26 cellular contexts compared by ENCODE assay signal in the genomic region with DNA sequence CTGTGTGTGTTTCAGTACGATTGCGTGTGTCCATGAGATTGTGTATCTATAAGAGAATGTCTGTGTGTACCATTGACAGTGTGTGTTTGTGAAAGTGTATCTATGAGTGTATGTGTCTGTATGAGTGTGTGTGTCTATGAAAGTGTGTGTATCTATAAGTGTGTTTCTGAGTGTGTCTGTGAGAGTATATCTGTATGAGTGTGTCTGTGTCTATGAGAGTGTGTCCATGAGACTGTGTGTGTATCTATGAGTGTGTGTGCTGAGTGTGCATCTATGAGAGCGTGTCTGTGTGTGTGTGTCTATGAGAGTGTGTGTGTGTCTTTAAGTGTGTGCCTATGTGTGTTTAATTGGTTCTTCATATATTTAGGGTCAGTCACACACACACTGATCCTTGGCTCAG. TPM values are rescaled to one million over a fixed set of nuclear protein-coding genes. Genes with fewer than 3 reads are reported as not detected.
"Had no signal": no experiment of that assay in that cellular context is flagged by ENCODE, and none has a peak within 500 bp of the region (broad histone marks: within the 10 kb centered on the region; RNA-seq: fewer than 3 reads in every experiment).

No MANE protein-coding gene starts in this region.

- H3K4me2 ChIP-seq: PC-9 had no signal

- H3K4me3 Mint-ChIP-seq: activated CD8-positive, alpha-beta T cell treated with anti-CD3 and anti-CD28 coated beads, Interleukin-2, amount 10 ng/mL, durations not matched to agents 7 days and 5 days; activated naive CD4-positive, alpha-beta T cell treated with anti-CD3 and anti-CD28 coated beads, Interleukin-2, amount 50 U/mL, for 24 hours; activated naive CD8-positive, alpha-beta T cell treated with anti-CD3 and anti-CD28 coated beads, Interleukin-2, amount 50 U/mL, for 24 hours; T-helper 1 cell treated with Interleukin-12 subunit alpha and Interleukin-12 subunit beta and Interleukin-4 antibody, amounts not matched to agents 30 μg/mL and 1 μg/mL, for 36 hours had no signal

- H3K27me3 ChIP-seq: ascending aorta, body of pancreas had no signal

- H3K27ac Mint-ChIP-seq: activated CD8-positive, alpha-beta T cell treated with anti-CD3 and anti-CD28 coated beads, Interleukin-2, amount 10 ng/mL, durations not matched to agents 7 days and 5 days; activated naive CD4-positive, alpha-beta T cell treated with anti-CD3 and anti-CD28 coated beads, Interleukin-2, amount 50 U/mL, for 24 hours; activated naive CD8-positive, alpha-beta T cell treated with anti-CD3 and anti-CD28 coated beads, Interleukin-2, amount 50 U/mL, for 24 hours; T-helper 1 cell treated with Interleukin-12 subunit alpha and Interleukin-12 subunit beta and Interleukin-4 antibody, amounts not matched to agents 30 μg/mL and 1 μg/mL, for 36 hours had no signal

- H3K36me3 Mint-ChIP-seq: activated naive CD4-positive, alpha-beta T cell treated with anti-CD3 and anti-CD28 coated beads, Interleukin-2, amount 50 U/mL, for 24 hours had no signal

- H3K4me1 Mint-ChIP-seq: activated naive CD4-positive, alpha-beta T cell treated with anti-CD3 and anti-CD28 coated beads, Interleukin-2, amount 50 U/mL, for 24 hours had no signal

- H3K9me3 Mint-ChIP-seq: activated naive CD4-positive, alpha-beta T cell treated with anti-CD3 and anti-CD28 coated beads, Interleukin-2, amount 50 U/mL, for 24 hours had no signal

- ATAC-seq: activated CD4-positive, CD25-positive, alpha-beta regulatory T cell treated with anti-CD3 and anti-CD28 coated beads, Interleukin-2, amount 50 U/mL, for 24 hours; activated CD8-positive, alpha-beta T cell treated with anti-CD3 and anti-CD28 coated beads, Interleukin-2, amount 10 ng/mL, durations not matched to agents 7 days and 5 days; activated naive CD8-positive, alpha-beta T cell treated with anti-CD3 and anti-CD28 coated beads, Interleukin-2, amount 50 U/mL, for 24 hours; body of pancreas had no signal

- FAIRE-seq: bronchial epithelial cell had no signal

- H3K4me3 ChIP-seq: ascending aorta, body of pancreas, PC-9 had no signal

- DNase-seq: activated CD4-positive, alpha-beta T cell treated with anti-CD3 and anti-CD28 coated beads for 48 hours; activated CD4-positive, alpha-beta T cell treated with anti-CD3 and anti-CD28 coated beads, Interleukin-2, amount 50 U/mL, for 4 hours; activated CD8-positive, alpha-beta memory T cell treated with anti-CD3 and anti-CD28 coated beads, Interleukin-2, amount 50 U/mL, for 48 hours; activated CD8-positive, alpha-beta T cell treated with anti-CD3 and anti-CD28 coated beads, Interleukin-2, amount 10 ng/mL, durations not matched to agents 7 days and 5 days; activated effector memory CD4-positive, alpha-beta T cell treated with Interleukin-2 at 50 U/mL for 16 hours; activated naive CD4-positive, alpha-beta T cell; activated naive CD8-positive, alpha-beta T cell treated with anti-CD3 and anti-CD28 coated beads, Interleukin-2, amount 50 U/mL, for 24 hours; activated T-cell treated with anti-CD3 and anti-CD28 coated beads, Interleukin-2, amount 50 U/mL, for 1 hour; amniotic stem cell; body of pancreas; central memory CD4-positive, alpha-beta T cell; NCI-H1105 treated with DMSO at 0.1 percent for 48 hours; NCI-H146; NCI-H187 treated with DMSO at 0.1 percent for 48 hours; NCI-H2081 treated with DMSO at 0.1 percent for 48 hours; NCI-H446; NCI-H524; PC-9; SHP77 treated with DMSO at 0.1 percent for 48 hours had no signal

- H3K4me1 ChIP-seq: ascending aorta, body of pancreas had no signal

- H3K9me3 ChIP-seq: ascending aorta, body of pancreas had no signal

- H2AFZ ChIP-seq: PC-9 had no signal

- H3K27ac ChIP-seq: ascending aorta, body of pancreas, PC-9 had no signal

- H3K36me3 ChIP-seq: ascending aorta had no signal

RNA-seq across cellular contexts. Expression of a gene that starts 46.8 kb away (rescaled TPM):
- total RNA-seq: activated CD8-positive, alpha-beta T cell treated with anti-CD3 and anti-CD28 coated beads, Interleukin-2, amount 10 ng/mL, durations not matched to agents 7 days and 5 days; ascending aorta; body of pancreas; bronchial epithelial cell; chondrocyte; PC-9; SK-MEL-5 had no signal
